In the genomic region with DNA sequence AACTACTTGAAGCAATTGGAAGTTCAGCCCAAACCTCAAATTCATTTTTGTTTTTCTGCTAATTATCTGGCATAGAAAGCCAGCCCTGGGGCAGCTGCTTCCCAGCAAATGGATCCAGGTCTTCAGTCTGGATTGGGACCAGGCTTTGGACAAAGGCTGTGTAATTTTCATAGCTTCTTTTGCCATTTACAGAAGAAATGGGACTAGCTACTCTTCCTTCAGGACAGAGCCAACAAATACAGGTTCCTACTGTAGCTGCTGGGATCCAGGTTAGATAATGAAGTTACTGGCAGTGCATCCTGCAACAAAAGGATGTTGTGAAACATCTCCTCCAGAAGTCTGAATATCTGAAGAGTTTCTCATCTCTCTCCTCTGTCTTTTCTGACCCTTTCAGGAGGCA, we compare ENCODE assay signal across 15 cellular contexts.
A peak's percentile ranks its signal among the peaks of the same experiment; 100 is the strongest.
DNase-seq lines count a peak whose midpoint lies in the region; ATAC-seq and TF ChIP-seq lines count a peak whose summit lies in the region.
"Had no signal": no experiment of that assay in that cellular context is flagged by ENCODE, and none has a peak within 500 bp of the region (broad histone marks: within the 10 kb centered on the region; RNA-seq: fewer than 3 reads in every experiment).

No MANE protein-coding gene starts in this region.

- H3K9ac ChIP-seq in neural progenitor cell: no peak overlapping the region

- TF ChIP-seq EP300 in esophagus muscularis mucosa (IDR thresholded peaks at IDR 0.05): no peak

- peak overlapping the region; percentile 5 for H3K4me3 ChIP-seq in epithelial cell of esophagus (ENCODE audit: low read length)
- H3K4me3 ChIP-seq in neural progenitor cell: no peak overlapping the region
- H3K4me3 ChIP-seq in esophagus muscularis mucosa: no peak overlapping the region
- H3K4me3 ChIP-seq: colonic mucosa, gastrocnemius medialis had no signal

- peaks cover 6% of the 10 kb centered on the region for H3K27me3 Mint-ChIP-seq in neural progenitor cell (ENCODE audit: insufficient read depth, low read depth)

- H3K9me3 ChIP-seq in neural progenitor cell (ENCODE audit: low read depth): no peaks in the 10 kb centered on the region
- no peaks in the 10 kb centered on the region for H3K9me3 ChIP-seq in esophagus muscularis mucosa
- H3K9me3 ChIP-seq: colonic mucosa, gastrocnemius medialis had no signal

- H3K27ac Mint-ChIP-seq in neural progenitor cell: no peak overlapping the region
- H3K27ac Mint-ChIP-seq: activated naive CD4-positive, alpha-beta T cell treated with anti-CD3 and anti-CD28 coated beads, Interleukin-2, amount 50 U/mL, for 24 hours; natural killer cell treated with Interleukin-12 subunit alpha and Interleukin-12 subunit beta and Interleukin-15 and Interleukin-18, amount 100 ng/mL, for 72 hours had no signal

- H3K4me1 ChIP-seq in neural progenitor cell: peaks cover 18% of the 10 kb centered on the region
- H3K4me1 ChIP-seq in esophagus muscularis mucosa: peaks cover 0 to 6% (median 4%) of the 10 kb centered on the region in 4 donors
- H3K4me1 ChIP-seq: colonic mucosa, gastrocnemius medialis had no signal

- no peak for ATAC-seq in GM18867 (IDR thresholded peaks at IDR 0.05; ENCODE audit: unreplicated experiment)
- ATAC-seq: natural killer cell treated with Interleukin-12 subunit alpha and Interleukin-12 subunit beta and Interleukin-15 and Interleukin-18, amount 100 ng/mL, for 72 hours had no signal

- no peaks in the 10 kb centered on the region for H3K9me3 Mint-ChIP-seq in neural progenitor cell
- H3K9me3 Mint-ChIP-seq: activated naive CD4-positive, alpha-beta T cell treated with anti-CD3 and anti-CD28 coated beads, Interleukin-2, amount 50 U/mL, for 24 hours had no signal

- H3K79me2 ChIP-seq in neural progenitor cell (ENCODE audit: low read depth): no peaks in the 10 kb centered on the region

- H3K4me3 Mint-ChIP-seq in neural progenitor cell: no peak overlapping the region
- H3K4me3 Mint-ChIP-seq: activated naive CD4-positive, alpha-beta T cell treated with anti-CD3 and anti-CD28 coated beads, Interleukin-2, amount 50 U/mL, for 24 hours; natural killer cell treated with Interleukin-12 subunit alpha and Interleukin-12 subunit beta and Interleukin-15 and Interleukin-18, amount 100 ng/mL, for 72 hours had no signal

- H3K27me3 ChIP-seq in neural progenitor cell (no peaks in the 10 kb centered on the region), esophagus muscularis mucosa (peaks cover 0 to 5% (median 0%) of the 10 kb centered on the region in 4 donors)
- H3K27me3 ChIP-seq: colonic mucosa, gastrocnemius medialis had no signal

- no peaks in the 10 kb centered on the region for H3K36me3 Mint-ChIP-seq in neural progenitor cell
- H3K36me3 Mint-ChIP-seq: activated naive CD4-positive, alpha-beta T cell treated with anti-CD3 and anti-CD28 coated beads, Interleukin-2, amount 50 U/mL, for 24 hours; natural killer cell treated with Interleukin-12 subunit alpha and Interleukin-12 subunit beta and Interleukin-15 and Interleukin-18, amount 100 ng/mL, for 72 hours had no signal

- DNase-seq in AG08395 (ENCODE audit: low spot score) (peak; percentile 44), NCI-H446 (lab: John Stamatoyannopoulos, UW) (peak; percentile 73 to 84), epithelial cell of esophagus (ENCODE audit: low read depth) (peak; percentile 81), neural progenitor cell (ENCODE audit: low spot score) (no peak), esophagus muscularis mucosa (ENCODE audit: extremely low spot score) (no peak)
- no peak for DNase-seq in activated CD4-positive, alpha-beta T cell treated with anti-CD3 and anti-CD28 coated beads, Interleukin-2, amount 50 U/mL, for 4 hours
- no peak for DNase-seq in activated effector memory CD4-positive, alpha-beta T cell treated with Interleukin-2 at 50 U/mL for 16 hours
- DNase-seq: activated CD8-positive, alpha-beta memory T cell treated with anti-CD3 and anti-CD28 coated beads for 24 hours; colonic mucosa; gastrocnemius medialis; GOT3; NCI-H524 treated with DMSO at 0.1 percent for 48 hours had no signal

- no peaks in the 10 kb centered on the region for H4K20me1 ChIP-seq in neural progenitor cell (ENCODE audit: low read depth)

- H3K4me2 ChIP-seq in neural progenitor cell: no peak overlapping the region

- H3K27ac ChIP-seq in neural progenitor cell (no peak overlapping the region), esophagus muscularis mucosa (replicated peaks in 1 of 4) (peak overlapping the region in 2 of 4 donors; percentile 27 to 35)
- H3K27ac ChIP-seq: colonic mucosa had no signal

- TF ChIP-seq CTCF in epithelial cell of esophagus (IDR thresholded peaks at IDR 0.05; ENCODE audit: insufficient read depth, low read depth, low read length, missing control alignments): no peak
- TF ChIP-seq CTCF in neural progenitor cell (IDR thresholded peaks at IDR 0.05): no peak
- TF ChIP-seq CTCF in esophagus muscularis mucosa (IDR thresholded peaks at IDR 0.05): no peak

- intact Hi-C loops in esophagus muscularis mucosa (cut with DNase I): no loop called here

- peaks cover 15% of the 10 kb centered on the region for H3K4me1 Mint-ChIP-seq in neural progenitor cell
- H3K4me1 Mint-ChIP-seq: activated naive CD4-positive, alpha-beta T cell treated with anti-CD3 and anti-CD28 coated beads, Interleukin-2, amount 50 U/mL, for 24 hours had no signal

- H3K36me3 ChIP-seq in neural progenitor cell: no peaks in the 10 kb centered on the region
- H3K36me3 ChIP-seq in esophagus muscularis mucosa: no peaks in the 10 kb centered on the region
- H3K36me3 ChIP-seq: colonic mucosa, gastrocnemius medialis had no signal

- H2AFZ ChIP-seq in neural progenitor cell (replicated peaks): peak overlapping the region; percentile 83

- H3F3A ChIP-seq in neural progenitor cell (ENCODE audit: low read depth): no peaks in the 10 kb centered on the region

- TF ChIP-seq POLR2A in esophagus muscularis mucosa (IDR thresholded peaks at IDR 0.05; ENCODE audit: low read depth): no peak

Comparison
In these comparisons a context has a peak if more than half of its experiments do, and no peak if none do; other contexts are left out.
1. DNase-seq: peak in AG08395 (single experiment), NCI-H446 (2 of 2) and epithelial cell of esophagus (single experiment); none in neural progenitor cell (single experiment), activated CD4-positive, alpha-beta T cell treated with anti-CD3 and anti-CD28 coated beads, Interleukin-2, amount 50 U/mL, for 4 hours (0 of 2), activated effector memory CD4-positive, alpha-beta T cell treated with Interleukin-2 at 50 U/mL for 16 hours (single experiment) and esophagus muscularis mucosa (single experiment).